Comparison of ENCODE assay signal across 9 cellular contexts in genomic region chr17:81412490-81413093, GRCh38. TPM values are rescaled to one million over a fixed set of nuclear protein-coding genes. Genes with fewer than 3 reads are reported as not detected.
DNase-seq lines count a peak whose midpoint lies in the region; ATAC-seq and TF ChIP-seq lines count a peak whose summit lies in the region.
"Had no signal": no experiment of that assay in that cellular context is flagged by ENCODE, and none has a peak within 500 bp of the region (broad histone marks: within the 10 kb centered on the region; RNA-seq: fewer than 3 reads in every experiment).

No MANE protein-coding gene starts in this region.

- intact Hi-C loops in left ventricle myocardium inferior (cut with micrococcal nuclease), result no loop called here
- intact Hi-C loops in left colon (cut with DNase I, micrococcal nuclease), result no loop called here

- H3K4me3 Mint-ChIP-seq in activated T-cell treated with anti-CD3 and anti-CD28 coated beads, Interleukin-2, amount 50 U/mL, for 4 hours, result peak overlapping the region; percentile 49

- H3K36me3 Mint-ChIP-seq in activated T-cell treated with anti-CD3 and anti-CD28 coated beads, Interleukin-2, amount 50 U/mL, for 4 hours (ENCODE audit: insufficient read depth), result no peaks in the 10 kb centered on the region

- ATAC-seq in activated T-cell treated with anti-CD3 and anti-CD28 coated beads, Interleukin-2, amount 50 U/mL, for 4 hours, result peak; percentile 58 to 77
- ATAC-seq in left colon (no peak), HG02588 (IDR thresholded peaks at IDR 0.05; ENCODE audit: unreplicated experiment) (no peak), HG03025 (IDR thresholded peaks at IDR 0.05; ENCODE audit: low FRiP score, unreplicated experiment) (no peak)

- peak overlapping the region; percentile 19 for H3K27ac ChIP-seq in left ventricle myocardium inferior (replicated peaks)

- H3K4me1 Mint-ChIP-seq in activated T-cell treated with anti-CD3 and anti-CD28 coated beads, Interleukin-2, amount 50 U/mL, for 4 hours (ENCODE audit: low read depth), result peaks cover 16% of the 10 kb centered on the region

- no peaks in the 10 kb centered on the region for H3K36me3 ChIP-seq in left ventricle myocardium inferior

- H3K4me1 ChIP-seq in left ventricle myocardium inferior, result peaks cover 35% of the 10 kb centered on the region

- no peaks in the 10 kb centered on the region for H3K9me3 Mint-ChIP-seq in activated T-cell treated with anti-CD3 and anti-CD28 coated beads, Interleukin-2, amount 50 U/mL, for 4 hours

- H3K27me3 ChIP-seq in left ventricle myocardium inferior (ENCODE audit: low read depth), result no peaks in the 10 kb centered on the region

- H3K27me3 Mint-ChIP-seq in activated T-cell treated with anti-CD3 and anti-CD28 coated beads, Interleukin-2, amount 50 U/mL, for 4 hours (ENCODE audit: low read depth), result peaks cover 20% of the 10 kb centered on the region

- no peak for TF ChIP-seq CTCF in left ventricle myocardium inferior (IDR thresholded peaks at IDR 0.05; ENCODE audit: borderline replicate concordance)

- DNase-seq in OCI-M1 (lab: John Stamatoyannopoulos, UW) (peak; percentile 14), left ventricle myocardium inferior (peak; percentile 63), HT-29 (ENCODE audit: low spot score) (no peak), left colon (no peak)
- peak; percentile 56 for DNase-seq in activated T-cell treated with anti-CD3 and anti-CD28 coated beads, Interleukin-2, amount 50 U/mL, for 4 hours
- DNase-seq in stimulated activated CD8-positive, alpha-beta memory T cell treated with anti-CD3 and anti-CD28 coated beads, Interleukin-4, amount 100 ng/mL, for 4 hours (ENCODE audit: low read depth in 2 of 2, low spot score in 1 of 2), result peak; percentile 35 to 49

- H3K4me3 ChIP-seq in left ventricle myocardium inferior, result peak overlapping the region; percentile 23

- H3K9me3 ChIP-seq in left ventricle myocardium inferior (replicated peaks), result no peaks in the 10 kb centered on the region

RNA-seq across cellular contexts. Expression of gene BAHCC1, which starts 17.3 kb away (rescaled TPM):
- total RNA-seq in activated T-cell treated with anti-CD3 and anti-CD28 coated beads, Interleukin-2, amount 50 U/mL, for 4 hours, result under 1 TPM; 0.08 to 0.19 (median 0.08) TPM
- total RNA-seq in left ventricle myocardium inferior, result 7.3 TPM
- total RNA-seq in HT-29 (2014; rRNA removed; shearing (Covaris generic)), result 10.4 and 11.6 TPM in 2 replicates
- total RNA-seq in left colon, result 10 to 100 TPM; 12.2 to 14.2 TPM
- total RNA-seq: activated CD8-positive, alpha-beta memory T cell treated with anti-CD3 and anti-CD28 coated beads for 36 hours had no signal

Comparison
In these comparisons a context has a peak if more than half of its experiments do, and no peak if none do; other contexts are left out.
1. DNase-seq: peak in OCI-M1 (single experiment), activated T-cell treated with anti-CD3 and anti-CD28 coated beads, Interleukin-2, amount 50 U/mL, for 4 hours (single experiment), left ventricle myocardium inferior (single experiment) and stimulated activated CD8-positive, alpha-beta memory T cell treated with anti-CD3 and anti-CD28 coated beads, Interleukin-4, amount 100 ng/mL, for 4 hours (2 of 2); none in HT-29 (single experiment) and left colon (0 of 2).
2. ATAC-seq: peak in activated T-cell treated with anti-CD3 and anti-CD28 coated beads, Interleukin-2, amount 50 U/mL, for 4 hours (2 of 2); none in left colon (single experiment), HG02588 (single experiment) and HG03025 (single experiment).